16 cellular contexts compared by ENCODE assay signal in genomic region chr11:66800720-66801428, GRCh38. TPM values are rescaled to one million over a fixed set of nuclear protein-coding genes. Genes with fewer than 3 reads are reported as not detected.
DNase-seq lines count a peak whose midpoint lies in the region; ATAC-seq and TF ChIP-seq lines count a peak whose summit lies in the region.
"Had no signal": no experiment of that assay in that cellular context is flagged by ENCODE, and none has a peak within 500 bp of the region (broad histone marks: within the 10 kb centered on the region; RNA-seq: fewer than 3 reads in every experiment).

No MANE protein-coding gene starts in this region.

- DNase-seq in GM10248 (ENCODE audit: extremely low spot score) (peak; percentile 52), GM20000 (ENCODE audit: low spot score) (peak; percentile 42), MG63 (no peak), NCI-H1105 (lab: John Stamatoyannopoulos, UW) (no peak), COR-L47 (lab: John Stamatoyannopoulos, UW) (no peak)
- DNase-seq: activated CD8-positive, alpha-beta memory T cell treated with anti-CD3 and anti-CD28 coated beads, Interleukin-2, amount 10 ng/mL, durations not matched to agents 7 days and 5 days; activated naive CD4-positive, alpha-beta T cell treated with anti-CD3 and anti-CD28 coated beads, Interleukin-2, amount 50 U/mL, for 16 hours; Calu3; NCI-H2171 treated with DMSO at 0.1 percent for 48 hours; NK-92 treated with Interleukin-12 subunit alpha and Interleukin-12 subunit beta, amount 100 ng/mL, for 24 hours; testis had no signal

- ATAC-seq in HG03060 (IDR thresholded peaks at IDR 0.05; ENCODE audit: low read depth, unreplicated experiment): peak; percentile 49
- ATAC-seq in GM19328 (IDR thresholded peaks at IDR 0.05; ENCODE audit: unreplicated experiment): no peak
- ATAC-seq: activated CD8-positive, alpha-beta memory T cell treated with anti-CD3 and anti-CD28 coated beads, Interleukin-2, amount 10 ng/mL, durations not matched to agents 7 days and 5 days had no signal

- H3K36me3 ChIP-seq in OCI-LY3 (replicated peaks; ENCODE audit: low read depth, low read length): peaks cover 12% of the 10 kb centered on the region
- 0 out of 2 replicates have a peak, but pooled peaks cover 3% of the 10 kb centered on the region for H3K36me3 ChIP-seq in MG63
- H3K36me3 ChIP-seq: breast epithelium had no signal

- POLR2A ChIA-PET in GM10248 (lab: Yijun Ruan, JAX): no interaction called here

- peak overlapping the region; percentile 62 for H3K9ac ChIP-seq in OCI-LY3 (ENCODE audit: low read length)

- peak overlapping the region; percentile 91 for H3K27ac ChIP-seq in OCI-LY3 (ENCODE audit: low read length)
- H3K27ac ChIP-seq: breast epithelium, SK-N-MC, testis had no signal

- CTCF ChIA-PET in GM10248 (lab: Yijun Ruan, JAX): interaction anchor here (0.8 to 1.8 kb wide), 4 partner anchors 30 to 158 kb away, joined by 3 to 5 read pairs (median 3); no protein-coding TSS in a partner anchor

- H3K9me3 ChIP-seq in OCI-LY3 (ENCODE audit: insufficient read depth, low read length): no peaks in the 10 kb centered on the region
- no peaks in the 10 kb centered on the region for H3K9me3 ChIP-seq in MG63
- H3K9me3 ChIP-seq: breast epithelium, testis had no signal

- peak overlapping the region; percentile 26; the same call in 1 of the 2 replicates for H2AFZ ChIP-seq in OCI-LY3 (ENCODE audit: low read depth, low read length)

- H3K4me3 ChIP-seq in OCI-LY3 (ENCODE audit: low read length) (peak overlapping the region; percentile 51), MG63 (no peak overlapping the region)
- H3K4me3 ChIP-seq: breast epithelium, SK-N-MC, testis had no signal

- no peaks in the 10 kb centered on the region for H3K27me3 ChIP-seq in OCI-LY3 (ENCODE audit: low read depth, low read length)
- no peaks in the 10 kb centered on the region for H3K27me3 ChIP-seq in MG63
- H3K27me3 ChIP-seq: breast epithelium, testis had no signal

- H3K79me2 ChIP-seq in OCI-LY3 (ENCODE audit: low read length): no peaks in the 10 kb centered on the region

- no peaks in the 10 kb centered on the region for H4K20me1 ChIP-seq in OCI-LY3 (ENCODE audit: insufficient read depth, low read length)

- H3K4me1 ChIP-seq in OCI-LY3 (ENCODE audit: low read length): peaks cover 41% of the 10 kb centered on the region
- H3K4me1 ChIP-seq: breast epithelium, testis had no signal

- TF ChIP-seq CTCF in GM10248 (IDR thresholded peaks at IDR 0.05; ENCODE audit: control extremely low read depth, extremely low read depth, low read depth, missing control alignments) (no peak), GM20000 (IDR thresholded peaks at IDR 0.05; ENCODE audit: extremely low read depth, missing control alignments) (no peak), OCI-LY3 (IDR thresholded peaks at IDR 0.05; ENCODE audit: low read depth, low read length) (no peak)

- H3K4me2 ChIP-seq in OCI-LY3 (ENCODE audit: low read length): peak overlapping the region; percentile 80

RNA-seq across cellular contexts. Expression of gene RCE1, which starts 42.4 kb away (rescaled TPM):
- 16.4 and 17.2 TPM in 2 replicates for total RNA-seq in MG63 (2014; rRNA removed; shearing (Covaris generic); ENCODE audit: low replicate concordance)

RNA-seq across cellular contexts. Expression of gene LRFN4, which starts 56.0 kb away (rescaled TPM):
- total RNA-seq in MG63 (2014; rRNA removed; shearing (Covaris generic); ENCODE audit: low replicate concordance): 22.4 and 42.8 TPM in 2 replicates

Comparison
In these comparisons a context has a peak if more than half of its experiments do, and no peak if none do; other contexts are left out.
1. DNase-seq: peak in GM10248 (single experiment) and GM20000 (single experiment); none in MG63 (single experiment), NCI-H1105 (single experiment) and COR-L47 (single experiment).